In genomic region chr7:138204989-138205298, GRCh38 we compare ENCODE assay signal across 2 cellular contexts.
TF ChIP-seq lines count a peak whose summit lies in the region.

No MANE protein-coding gene starts in this region.

TF ChIP-seq in GM23338, 12 proteins besides CTCF, POLR2A, EP300 and RAD21 (continued from another document):
- TF ChIP-seq ZNF114 (CRISPR knock-in tag; IDR thresholded peaks at IDR 0.05) = no peak
- TF ChIP-seq, protein P1, sequence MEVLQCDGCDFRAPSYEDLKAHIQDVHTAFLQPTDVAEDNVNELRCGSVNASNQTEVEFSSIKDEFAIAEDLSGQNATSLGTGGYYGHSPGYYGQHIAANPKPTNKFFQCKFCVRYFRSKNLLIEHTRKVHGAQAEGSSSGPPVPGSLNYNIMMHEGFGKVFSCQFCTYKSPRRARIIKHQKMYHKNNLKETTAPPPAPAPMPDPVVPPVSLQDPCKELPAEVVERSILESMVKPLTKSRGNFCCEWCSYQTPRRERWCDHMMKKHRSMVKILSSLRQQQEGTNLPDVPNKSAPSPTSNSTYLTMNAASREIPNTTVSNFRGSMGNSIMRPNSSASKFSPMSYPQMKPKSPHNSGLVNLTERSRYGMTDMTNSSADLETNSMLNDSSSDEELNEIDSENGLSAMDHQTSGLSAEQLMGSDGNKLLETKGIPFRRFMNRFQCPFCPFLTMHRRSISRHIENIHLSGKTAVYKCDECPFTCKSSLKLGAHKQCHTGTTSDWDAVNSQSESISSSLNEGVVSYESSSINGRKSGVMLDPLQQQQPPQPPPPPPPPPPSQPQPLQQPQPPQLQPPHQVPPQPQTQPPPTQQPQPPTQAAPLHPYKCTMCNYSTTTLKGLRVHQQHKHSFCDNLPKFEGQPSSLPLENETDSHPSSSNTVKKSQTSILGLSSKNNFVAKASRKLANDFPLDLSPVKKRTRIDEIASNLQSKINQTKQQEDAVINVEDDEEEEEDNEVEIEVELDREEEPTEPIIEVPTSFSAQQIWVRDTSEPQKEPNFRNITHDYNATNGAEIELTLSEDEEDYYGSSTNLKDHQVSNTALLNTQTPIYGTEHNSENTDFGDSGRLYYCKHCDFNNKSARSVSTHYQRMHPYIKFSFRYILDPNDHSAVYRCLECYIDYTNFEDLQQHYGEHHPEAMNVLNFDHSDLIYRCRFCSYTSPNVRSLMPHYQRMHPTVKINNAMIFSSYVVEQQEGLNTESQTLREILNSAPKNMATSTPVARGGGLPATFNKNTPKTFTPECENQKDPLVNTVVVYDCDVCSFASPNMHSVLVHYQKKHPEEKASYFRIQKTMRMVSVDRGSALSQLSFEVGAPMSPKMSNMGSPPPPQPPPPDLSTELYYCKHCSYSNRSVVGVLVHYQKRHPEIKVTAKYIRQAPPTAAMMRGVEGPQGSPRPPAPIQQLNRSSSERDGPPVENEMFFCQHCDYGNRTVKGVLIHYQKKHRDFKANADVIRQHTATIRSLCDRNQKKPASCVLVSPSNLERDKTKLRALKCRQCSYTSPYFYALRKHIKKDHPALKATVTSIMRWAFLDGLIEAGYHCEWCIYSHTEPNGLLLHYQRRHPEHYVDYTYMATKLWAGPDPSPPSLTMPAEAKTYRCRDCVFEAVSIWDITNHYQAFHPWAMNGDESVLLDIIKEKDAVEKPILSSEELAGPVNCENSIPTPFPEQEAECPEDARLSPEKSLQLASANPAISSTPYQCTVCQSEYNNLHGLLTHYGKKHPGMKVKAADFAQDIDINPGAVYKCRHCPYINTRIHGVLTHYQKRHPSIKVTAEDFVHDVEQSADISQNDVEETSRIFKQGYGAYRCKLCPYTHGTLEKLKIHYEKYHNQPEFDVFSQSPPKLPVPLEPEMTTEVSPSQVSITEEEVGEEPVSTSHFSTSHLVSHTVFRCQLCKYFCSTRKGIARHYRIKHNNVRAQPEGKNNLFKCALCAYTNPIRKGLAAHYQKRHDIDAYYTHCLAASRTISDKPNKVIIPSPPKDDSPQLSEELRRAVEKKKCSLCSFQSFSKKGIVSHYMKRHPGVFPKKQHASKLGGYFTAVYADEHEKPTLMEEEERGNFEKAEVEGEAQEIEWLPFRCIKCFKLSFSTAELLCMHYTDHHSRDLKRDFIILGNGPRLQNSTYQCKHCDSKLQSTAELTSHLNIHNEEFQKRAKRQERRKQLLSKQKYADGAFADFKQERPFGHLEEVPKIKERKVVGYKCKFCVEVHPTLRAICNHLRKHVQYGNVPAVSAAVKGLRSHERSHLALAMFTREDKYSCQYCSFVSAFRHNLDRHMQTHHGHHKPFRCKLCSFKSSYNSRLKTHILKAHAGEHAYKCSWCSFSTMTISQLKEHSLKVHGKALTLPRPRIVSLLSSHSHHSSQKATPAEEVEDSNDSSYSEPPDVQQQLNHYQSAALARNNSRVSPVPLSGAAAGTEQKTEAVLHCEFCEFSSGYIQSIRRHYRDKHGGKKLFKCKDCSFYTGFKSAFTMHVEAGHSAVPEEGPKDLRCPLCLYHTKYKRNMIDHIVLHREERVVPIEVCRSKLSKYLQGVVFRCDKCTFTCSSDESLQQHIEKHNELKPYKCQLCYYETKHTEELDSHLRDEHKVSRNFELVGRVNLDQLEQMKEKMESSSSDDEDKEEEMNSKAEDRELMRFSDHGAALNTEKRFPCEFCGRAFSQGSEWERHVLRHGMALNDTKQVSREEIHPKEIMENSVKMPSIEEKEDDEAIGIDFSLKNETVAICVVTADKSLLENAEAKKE (CRISPR knock-in tag; IDR thresholded peaks at IDR 0.05) = no peak
- no peak for TF ChIP-seq STAT1 (IDR thresholded peaks at IDR 0.05; ENCODE audit: unreplicated experiment)
- TF ChIP-seq ETS1 (IDR thresholded peaks at IDR 0.05) = no peak
- no peak for TF ChIP-seq POLR2AphosphoS5 (IDR thresholded peaks at IDR 0.05; ENCODE audit: low read depth)
- TF ChIP-seq EZH2phosphoT487 (IDR thresholded peaks at IDR 0.05; ENCODE audit: unreplicated experiment) = no peak
- TF ChIP-seq REST (IDR thresholded peaks at IDR 0.05; ENCODE audit: unreplicated experiment) = no peak
- TF ChIP-seq NANOG (IDR thresholded peaks at IDR 0.05; ENCODE audit: borderline replicate concordance) = no peak
TF ChIP-seq in GM23338: peak in this region for 0.

TF ChIP-seq in H1, 55 proteins besides CTCF, POLR2A, EP300 and RAD21 (continued from another document):
- no peak for TF ChIP-seq TCF12 (IDR thresholded peaks at IDR 0.05; ENCODE audit: low read depth, low read length)
- no peak for TF ChIP-seq JUND (IDR thresholded peaks at IDR 0.05; ENCODE audit: low read length)
- TF ChIP-seq RFX5 (IDR thresholded peaks at IDR 0.05; ENCODE audit: borderline replicate concordance, low read depth, low read length) = no peak
- no peak for TF ChIP-seq NANOG (IDR thresholded peaks at IDR 0.05; ENCODE audit: insufficient read depth, low read depth, low read length, poor library complexity, severe bottlenecking)
- no peak for TF ChIP-seq RBBP5 (IDR thresholded peaks at IDR 0.05; ENCODE audit: borderline replicate concordance, low read depth, low read length)
- TF ChIP-seq CBX5 (IDR thresholded peaks at IDR 0.05; ENCODE audit: low read depth, low read length) = no peak
- no peak for TF ChIP-seq JUN (IDR thresholded peaks at IDR 0.05; ENCODE audit: low read depth, low read length)
- TF ChIP-seq, protein P2, sequence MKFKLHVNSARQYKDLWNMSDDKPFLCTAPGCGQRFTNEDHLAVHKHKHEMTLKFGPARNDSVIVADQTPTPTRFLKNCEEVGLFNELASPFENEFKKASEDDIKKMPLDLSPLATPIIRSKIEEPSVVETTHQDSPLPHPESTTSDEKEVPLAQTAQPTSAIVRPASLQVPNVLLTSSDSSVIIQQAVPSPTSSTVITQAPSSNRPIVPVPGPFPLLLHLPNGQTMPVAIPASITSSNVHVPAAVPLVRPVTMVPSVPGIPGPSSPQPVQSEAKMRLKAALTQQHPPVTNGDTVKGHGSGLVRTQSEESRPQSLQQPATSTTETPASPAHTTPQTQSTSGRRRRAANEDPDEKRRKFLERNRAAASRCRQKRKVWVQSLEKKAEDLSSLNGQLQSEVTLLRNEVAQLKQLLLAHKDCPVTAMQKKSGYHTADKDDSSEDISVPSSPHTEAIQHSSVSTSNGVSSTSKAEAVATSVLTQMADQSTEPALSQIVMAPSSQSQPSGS (IDR thresholded peaks at IDR 0.05; ENCODE audit: low read length) = no peak
- TF ChIP-seq TAF1 (IDR thresholded peaks at IDR 0.05; ENCODE audit: low read depth, low read length) = no peak
- TF ChIP-seq EZH2 (IDR thresholded peaks at IDR 0.05; ENCODE audit: low read depth, low read length, severe bottlenecking) = no peak
- TF ChIP-seq SIX5 (IDR thresholded peaks at IDR 0.05; ENCODE audit: low read depth, low read length) = no peak
- TF ChIP-seq, protein P3, sequence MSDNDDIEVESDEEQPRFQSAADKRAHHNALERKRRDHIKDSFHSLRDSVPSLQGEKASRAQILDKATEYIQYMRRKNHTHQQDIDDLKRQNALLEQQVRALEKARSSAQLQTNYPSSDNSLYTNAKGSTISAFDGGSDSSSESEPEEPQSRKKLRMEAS (IDR thresholded peaks at IDR 0.05) = no peak
- no peak for TF ChIP-seq FOSL1 (IDR thresholded peaks at IDR 0.05; ENCODE audit: insufficient read depth, low read depth, low read length)
- no peak for TF ChIP-seq TBP (IDR thresholded peaks at IDR 0.05; ENCODE audit: low read depth, low read length)
- no peak for TF ChIP-seq EGR1 (IDR thresholded peaks at IDR 0.05; ENCODE audit: borderline replicate concordance, low read depth, low read length)
- TF ChIP-seq SP4 (IDR thresholded peaks at IDR 0.05; ENCODE audit: low read length) = no peak
- no peak for TF ChIP-seq SAP30 (IDR thresholded peaks at IDR 0.05; ENCODE audit: insufficient read depth, insufficient replicate concordance, low read length)
